1 cellular context compared by ENCODE assay signal in genomic region chr4:39458505-39459300, GRCh38.
TF ChIP-seq lines count a peak whose summit lies in the region.

Gene LIAS, plus strand, starts transcription at chr4:39459056. Its CDS starts 62 bp downstream, at chr4:39459118.
Gene RPL9, minus strand, starts transcription at chr4:39458922. Its CDS starts 483 bp downstream, at chr4:39458439.

TF ChIP-seq in K562, 482 proteins besides CTCF, POLR2A, EP300 and RAD21 (continued from another document and continues in another):
- TF ChIP-seq THRB (CRISPR knock-in tag; conservative IDR thresholded peaks at IDR 0.05), result no peak
- peak; percentile 98 for TF ChIP-seq BRD9 (IDR thresholded peaks at IDR 0.05; ENCODE audit: low read depth, partially characterized antibody)
- no peak for TF ChIP-seq ZNF586 (CRISPR knock-in tag; conservative IDR thresholded peaks at IDR 0.05)
- TF ChIP-seq L3MBTL2 (IDR thresholded peaks at IDR 0.05), result peak; percentile 74
- no peak for TF ChIP-seq PYGO2 (tag; IDR thresholded peaks at IDR 0.05)
- TF ChIP-seq SMAD3 (CRISPR knock-in tag; conservative IDR thresholded peaks at IDR 0.05), result 0 out of 2 replicates have a peak, but pooled peaks have one; percentile 19
- no peak for TF ChIP-seq NONO (IDR thresholded peaks at IDR 0.05; ENCODE audit: low read depth in 2 of 2, low read length in 1 of 2)
- no peak for TF ChIP-seq ZBTB49 (CRISPR knock-in tag; IDR thresholded peaks at IDR 0.05; ENCODE audit: borderline replicate concordance)
- TF ChIP-seq ZNF280B (CRISPR knock-in tag; IDR thresholded peaks at IDR 0.05), result no peak
- TF ChIP-seq NCOA6 (IDR thresholded peaks at IDR 0.05), result peak; percentile 99
- TF ChIP-seq E2F4 (CRISPR knock-in tag; IDR thresholded peaks at IDR 0.05; ENCODE audit: low read depth), result peak; percentile 79; the same call in 1 of the 2 replicates
- TF ChIP-seq RUNX1 (IDR thresholded peaks at IDR 0.05; ENCODE audit: low read depth), result no peak
- TF ChIP-seq TCF7 (IDR thresholded peaks at IDR 0.05; ENCODE audit: borderline replicate concordance), result no peak
- TF ChIP-seq HEY1 (CRISPR knock-in tag; IDR thresholded peaks at IDR 0.05; ENCODE audit: borderline replicate concordance), result no peak
- peak; percentile 76; the same call in 1 of the 2 replicates for TF ChIP-seq CHAMP1 (IDR thresholded peaks at IDR 0.05)
- no peak for TF ChIP-seq ZC3H11A (IDR thresholded peaks at IDR 0.05; ENCODE audit: low read depth, low read length)
- peak; percentile 61 for TF ChIP-seq ZBTB33 (CRISPR knock-in tag; IDR thresholded peaks at IDR 0.05)
- TF ChIP-seq FOXO4 (CRISPR knock-in tag; IDR thresholded peaks at IDR 0.05), result no peak
- TF ChIP-seq POLR3A (IDR thresholded peaks at IDR 0.05; ENCODE audit: borderline replicate concordance, extremely low read depth, insufficient read depth, insufficient read length), result no peak
- no peak for TF ChIP-seq KLF16 (IDR thresholded peaks at IDR 0.05)
- TF ChIP-seq ZNF134 (CRISPR knock-in tag; conservative IDR thresholded peaks at IDR 0.05), result no peak
- peak; percentile 63 for TF ChIP-seq MXD1 (CRISPR knock-in tag; IDR thresholded peaks at IDR 0.05; ENCODE audit: borderline replicate concordance, poor library complexity, severe bottlenecking)
- no peak for TF ChIP-seq ASH1L (IDR thresholded peaks at IDR 0.05; ENCODE audit: borderline replicate concordance, low read depth, partially characterized antibody)
- TF ChIP-seq SRSF1 (IDR thresholded peaks at IDR 0.05; ENCODE audit: low read depth, low read length), result no peak
- no peak for TF ChIP-seq RBM22 (IDR thresholded peaks at IDR 0.05; ENCODE audit: low read depth, low read length, poor library complexity, severe bottlenecking)
- TF ChIP-seq TCF15 (CRISPR knock-in tag; IDR thresholded peaks at IDR 0.05), result no peak
- peak; percentile 99 for TF ChIP-seq TAF7 (tag; IDR thresholded peaks at IDR 0.05)
- no peak for TF ChIP-seq ZNF282 (CRISPR knock-in tag; IDR thresholded peaks at IDR 0.05)
- TF ChIP-seq ZNF121 (CRISPR knock-in tag; conservative IDR thresholded peaks at IDR 0.05), result no peak
- no peak for TF ChIP-seq MEF2D (tag; conservative IDR thresholded peaks at IDR 0.05; ENCODE audit: low read depth)
- no peak for TF ChIP-seq ZNF165 (CRISPR knock-in tag; IDR thresholded peaks at IDR 0.05; ENCODE audit: borderline replicate concordance)
- no peak for TF ChIP-seq DDX20 (tag; IDR thresholded peaks at IDR 0.05; ENCODE audit: low read depth)
- no peak for TF ChIP-seq HDAC2 (IDR thresholded peaks at IDR 0.05)
- no peak for TF ChIP-seq RREB1 (CRISPR knock-in tag; IDR thresholded peaks at IDR 0.05)
- no peak for TF ChIP-seq SP2 (IDR thresholded peaks at IDR 0.05; ENCODE audit: extremely low read depth, low read depth, low read length, poor library complexity, severe bottlenecking)
- no peak; a peak in 1 of 4 replicates for TF ChIP-seq RCOR1 (IDR thresholded peaks at IDR 0.05; ENCODE audit: borderline replicate concordance in 1 of 2, low read depth in 2 of 2, low read length in 2 of 2)
- no peak for TF ChIP-seq RAD51 (IDR thresholded peaks at IDR 0.05; ENCODE audit: borderline replicate concordance, low read depth)
- TF ChIP-seq TFAP4 (CRISPR knock-in tag; IDR thresholded peaks at IDR 0.05; ENCODE audit: borderline replicate concordance), result peak; percentile 58; the same call in 1 of the 2 replicates
- TF ChIP-seq MIER1 (IDR thresholded peaks at IDR 0.05; ENCODE audit: low read depth), result no peak
- no peak for TF ChIP-seq ZNF75A (CRISPR knock-in tag; IDR thresholded peaks at IDR 0.05)
- TF ChIP-seq ZNF263 (CRISPR knock-in tag; IDR thresholded peaks at IDR 0.05; ENCODE audit: borderline replicate concordance), result no peak; the same call in 1 of the 2 replicates
